Comparison of ENCODE assay signal across 14 cellular contexts in genomic region chr11:121687961-121688566, GRCh38.
DNase-seq lines count a peak whose midpoint lies in the region; ATAC-seq, FAIRE-seq and TF ChIP-seq lines count a peak whose summit lies in the region.
"Had no signal": no experiment of that assay in that cellular context is flagged by ENCODE, and none has a peak within 500 bp of the region (broad histone marks: within the 10 kb centered on the region; RNA-seq: fewer than 3 reads in every experiment).

No MANE protein-coding gene starts in this region.

- H3K4me3 ChIP-seq in endodermal cell (ENCODE audit: low read length) (no peak overlapping the region), trophoblast cell (ENCODE audit: low read depth, low read length) (no peak overlapping the region)
- H3K4me3 ChIP-seq: gastrocnemius medialis, mucosa of descending colon, upper lobe of left lung had no signal

- H3K27ac Mint-ChIP-seq in endodermal cell, result peak overlapping the region; percentile 36
- no peak overlapping the region for H3K27ac Mint-ChIP-seq in CD4-positive, alpha-beta T cell
- no peak overlapping the region for H3K27ac Mint-ChIP-seq in activated naive CD4-positive, alpha-beta T cell treated with anti-CD3 and anti-CD28 coated beads for 36 hours
- H3K27ac Mint-ChIP-seq: activated naive CD8-positive, alpha-beta T cell treated with anti-CD3 and anti-CD28 coated beads, Interleukin-2, amount 50 U/mL, for 24 hours had no signal

- WGBS in endodermal cell (ENCODE audit: insufficient coverage in 1 of 2, insufficient read length in 1 of 2), 2 experiments, result 37 to 58% methylated on average over 5 of the region's 5 CpGs
- no CpG with 5 or more reads among the region's 5 CpGs for WGBS in trophoblast cell (ENCODE audit: extremely low coverage, insufficient coverage, insufficient read length)

- H4K8ac ChIP-seq in trophoblast cell (ENCODE audit: low read depth, low read length), result no peak overlapping the region

- H3K36me3 ChIP-seq in endodermal cell (ENCODE audit: control insufficient read depth, insufficient read depth, low read length), result no peaks in the 10 kb centered on the region
- H3K36me3 ChIP-seq in trophoblast cell (ENCODE audit: control insufficient read depth in 1 of 2, insufficient read depth in 2 of 2, low read length in 2 of 2), result no peaks in the 10 kb centered on the region
- H3K36me3 ChIP-seq: gastrocnemius medialis, upper lobe of left lung had no signal

- no peaks in the 10 kb centered on the region for H3K27me3 Mint-ChIP-seq in endodermal cell (ENCODE audit: insufficient read depth)
- H3K27me3 Mint-ChIP-seq in CD4-positive, alpha-beta T cell, result peaks cover 23% of the 10 kb centered on the region
- no peaks in the 10 kb centered on the region for H3K27me3 Mint-ChIP-seq in activated naive CD4-positive, alpha-beta T cell treated with anti-CD3 and anti-CD28 coated beads for 36 hours (ENCODE audit: low read depth)

- no peaks in the 10 kb centered on the region for H3K9me3 Mint-ChIP-seq in endodermal cell
- no peaks in the 10 kb centered on the region for H3K9me3 Mint-ChIP-seq in CD4-positive, alpha-beta T cell
- no peaks in the 10 kb centered on the region for H3K9me3 Mint-ChIP-seq in activated naive CD4-positive, alpha-beta T cell treated with anti-CD3 and anti-CD28 coated beads for 36 hours
- H3K9me3 Mint-ChIP-seq: activated naive CD8-positive, alpha-beta T cell treated with anti-CD3 and anti-CD28 coated beads, Interleukin-2, amount 50 U/mL, for 24 hours had no signal

- H3K27ac ChIP-seq in endodermal cell (ENCODE audit: low read depth, low read length) (no peak overlapping the region), trophoblast cell (ENCODE audit: low read depth, low read length) (peak overlapping the region; percentile 87)
- no peak overlapping the region for H3K27ac ChIP-seq in CD4-positive, alpha-beta T cell (ENCODE audit: low read depth, low read length)
- H3K27ac ChIP-seq: gastrocnemius medialis, upper lobe of left lung had no signal

- no peak overlapping the region for H3K18ac ChIP-seq in trophoblast cell (ENCODE audit: low read length)

- H3K4me1 ChIP-seq in endodermal cell (ENCODE audit: control insufficient read depth, insufficient read depth, low read length), result peaks cover 3% of the 10 kb centered on the region
- peaks cover 4 to 7% of the 10 kb centered on the region in 2 experiments for H3K4me1 ChIP-seq in trophoblast cell (ENCODE audit: control insufficient read depth in 1 of 2, insufficient read depth in 2 of 2, low read length in 2 of 2)
- H3K4me1 ChIP-seq: upper lobe of left lung had no signal

- H3K4ac ChIP-seq in trophoblast cell (ENCODE audit: low read depth, low read length), result no peak overlapping the region

- no peak overlapping the region for H3K4me3 Mint-ChIP-seq in endodermal cell
- H3K4me3 Mint-ChIP-seq in CD4-positive, alpha-beta T cell, result no peak overlapping the region
- no peak overlapping the region for H3K4me3 Mint-ChIP-seq in activated naive CD4-positive, alpha-beta T cell treated with anti-CD3 and anti-CD28 coated beads for 36 hours
- H3K4me3 Mint-ChIP-seq: activated naive CD8-positive, alpha-beta T cell treated with anti-CD3 and anti-CD28 coated beads, Interleukin-2, amount 50 U/mL, for 24 hours had no signal

- no peak overlapping the region for H4K12ac ChIP-seq in trophoblast cell (ENCODE audit: low read depth, low read length)

- CTCF ChIA-PET in CD4-positive, alpha-beta T cell (lab: Charles Lee), result no interaction called here
- CTCF ChIA-PET in activated naive CD4-positive, alpha-beta T cell treated with anti-CD3 and anti-CD28 coated beads for 36 hours (lab: Charles Lee), result no interaction called here

- peaks cover 16% of the 10 kb centered on the region for H3K79me1 ChIP-seq in trophoblast cell (ENCODE audit: low read length)

- POLR2A ChIA-PET in CD4-positive, alpha-beta T cell (lab: Charles Lee), result no interaction called here

- peak overlapping the region; percentile 79 for H2BK5ac ChIP-seq in trophoblast cell (ENCODE audit: low read depth, low read length, poor library complexity)

- no peak for TF ChIP-seq CTCF in endodermal cell (conservative IDR thresholded peaks at IDR 0.05)
- no peak for TF ChIP-seq CTCF in CD4-positive, alpha-beta T cell (IDR thresholded peaks at IDR 0.05)

- peaks cover 15% of the 10 kb centered on the region for H3K4me1 Mint-ChIP-seq in endodermal cell
- H3K4me1 Mint-ChIP-seq in CD4-positive, alpha-beta T cell (ENCODE audit: low read depth), result no peaks in the 10 kb centered on the region
- no peaks in the 10 kb centered on the region for H3K4me1 Mint-ChIP-seq in activated naive CD4-positive, alpha-beta T cell treated with anti-CD3 and anti-CD28 coated beads for 36 hours (ENCODE audit: low read depth)
- H3K4me1 Mint-ChIP-seq: activated naive CD8-positive, alpha-beta T cell treated with anti-CD3 and anti-CD28 coated beads, Interleukin-2, amount 50 U/mL, for 24 hours had no signal

- no peak overlapping the region for H2AFZ ChIP-seq in trophoblast cell (ENCODE audit: insufficient read depth, low read length, poor library complexity)

- DNase-seq in H54 (ENCODE audit: insufficient read length, low spot score) (no peak), NCI-H1092 treated with DMSO at 0.1 percent for 48 hours (lab: John Stamatoyannopoulos, UW) (peak; percentile 87), endodermal cell (peak; percentile 74), trophoblast cell (no peak), ecto neural progenitor cell (ENCODE audit: low spot score) (no peak)
- DNase-seq in CD4-positive, alpha-beta T cell, result no peak
- DNase-seq in activated naive CD4-positive, alpha-beta T cell treated with anti-CD3 and anti-CD28 coated beads, Interleukin-2, amount 50 U/mL, for 16 hours, result no peak
- no peak for DNase-seq in activated naive CD4-positive, alpha-beta T cell treated with anti-CD3 and anti-CD28 coated beads for 36 hours
- DNase-seq: activated CD4-positive, alpha-beta T cell treated with anti-CD3 and anti-CD28 coated beads, Interleukin-2, amount 50 U/mL, for 4 hours; activated naive CD8-positive, alpha-beta T cell treated with anti-CD3 and anti-CD28 coated beads, Interleukin-2, amount 50 U/mL, for 24 hours; gastrocnemius medialis; mucosa of descending colon; stimulated activated CD4-positive, alpha-beta T cell treated with anti-CD3 and anti-CD28 coated beads, Interleukin-2, amount 100 ng/mL, for 48 hours; upper lobe of left lung had no signal

- peak overlapping the region; percentile 84 for H2BK12ac ChIP-seq in trophoblast cell (ENCODE audit: low read length)

- H3K9me3 ChIP-seq in endodermal cell (ENCODE audit: control insufficient read depth, low read length), result no peaks in the 10 kb centered on the region
- no peaks in the 10 kb centered on the region for H3K9me3 ChIP-seq in trophoblast cell (ENCODE audit: insufficient read depth, low read depth, low read length)
- no peaks in the 10 kb centered on the region for H3K9me3 ChIP-seq in CD4-positive, alpha-beta T cell (ENCODE audit: control insufficient read depth, low read length)
- H3K9me3 ChIP-seq: gastrocnemius medialis, mucosa of descending colon, upper lobe of left lung had no signal

- peak overlapping the region; percentile 20 for H3K14ac ChIP-seq in trophoblast cell (ENCODE audit: low read length)

- peak overlapping the region; percentile 39 for H2AK5ac ChIP-seq in trophoblast cell (ENCODE audit: low read length)

- no peak overlapping the region for H3K23ac ChIP-seq in trophoblast cell (ENCODE audit: low read length)

- peak; percentile 87 for FAIRE-seq in H54 (lab: Jason Lieb, UNC)

- peak overlapping the region; percentile 55 for H4K91ac ChIP-seq in trophoblast cell (ENCODE audit: low read depth, low read length)

- H3K79me2 ChIP-seq in trophoblast cell (ENCODE audit: control insufficient read depth, insufficient read depth, low read length, poor library complexity), result no peaks in the 10 kb centered on the region

- ATAC-seq in CD4-positive, alpha-beta T cell (ENCODE audit: poor library complexity), result no peak
- ATAC-seq: activated naive CD8-positive, alpha-beta T cell treated with anti-CD3 and anti-CD28 coated beads, Interleukin-2, amount 50 U/mL, for 24 hours; gastrocnemius medialis; mucosa of descending colon had no signal

- peak overlapping the region; percentile 64 for H2BK120ac ChIP-seq in trophoblast cell (ENCODE audit: insufficient read depth, low read length, poor library complexity)

- intact Hi-C loops in CD4-positive, alpha-beta T cell (cut with DNase I, micrococcal nuclease), result no loop called here
- intact Hi-C loops in activated naive CD4-positive, alpha-beta T cell treated with anti-CD3 and anti-CD28 coated beads for 36 hours (cut with micrococcal nuclease), result no loop called here

- H3K27me3 ChIP-seq in endodermal cell (ENCODE audit: control insufficient read depth, insufficient read depth, low read length, poor library complexity, severe bottlenecking) (no peaks in the 10 kb centered on the region), trophoblast cell (ENCODE audit: insufficient read depth, low read length) (no peaks in the 10 kb centered on the region)
- no peaks in the 10 kb centered on the region for H3K27me3 ChIP-seq in CD4-positive, alpha-beta T cell (ENCODE audit: control insufficient read depth, insufficient read depth, low read length)
- H3K27me3 ChIP-seq: gastrocnemius medialis, upper lobe of left lung had no signal

- TF ChIP-seq POLR2A in H54 (IDR thresholded peaks at IDR 0.05; ENCODE audit: low read depth, low read length), result no peak

- H3K36me3 Mint-ChIP-seq in endodermal cell (ENCODE audit: low read depth), result no peaks in the 10 kb centered on the region
- no peaks in the 10 kb centered on the region for H3K36me3 Mint-ChIP-seq in CD4-positive, alpha-beta T cell (ENCODE audit: low read depth)
- H3K36me3 Mint-ChIP-seq in activated naive CD4-positive, alpha-beta T cell treated with anti-CD3 and anti-CD28 coated beads for 36 hours (ENCODE audit: low read depth), result no peaks in the 10 kb centered on the region

- H3K9ac ChIP-seq in endodermal cell (ENCODE audit: extremely low read depth, low read length, poor library complexity, severe bottlenecking) (no peak overlapping the region), trophoblast cell (ENCODE audit: low read length) (no peak overlapping the region)

- H3K4me2 ChIP-seq in trophoblast cell (ENCODE audit: low read length), result no peak overlapping the region

Comparison
In these comparisons a context has a peak if more than half of its experiments do, and no peak if none do; other contexts are left out.
1. DNase-seq: peak in NCI-H1092 treated with DMSO at 0.1 percent for 48 hours (single experiment) and endodermal cell (single experiment); none in H54 (single experiment), trophoblast cell (0 of 2), CD4-positive, alpha-beta T cell (0 of 10), ecto neural progenitor cell (single experiment), activated naive CD4-positive, alpha-beta T cell treated with anti-CD3 and anti-CD28 coated beads, Interleukin-2, amount 50 U/mL, for 16 hours (single experiment) and activated naive CD4-positive, alpha-beta T cell treated with anti-CD3 and anti-CD28 coated beads for 36 hours (single experiment).